Comparison of ENCODE assay signal across 1 cellular context in the genomic region with DNA sequence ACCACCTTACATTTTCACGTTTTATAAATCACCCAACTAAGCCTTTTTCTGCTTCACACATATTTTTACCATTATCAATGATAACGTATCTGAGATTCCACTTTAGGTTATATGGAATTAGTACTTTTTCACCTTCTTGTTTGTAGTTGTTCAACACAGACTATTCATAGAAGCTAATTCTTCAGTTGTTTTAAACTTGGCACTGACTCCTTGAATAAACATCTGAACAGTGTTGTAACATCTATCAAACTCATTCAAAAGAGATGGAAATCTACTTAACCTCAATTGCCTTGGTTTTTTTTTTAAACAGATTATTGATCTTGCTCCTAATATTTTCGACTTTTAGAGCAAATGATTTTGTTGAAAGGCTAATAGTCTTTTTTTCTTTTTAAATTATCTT.
TF ChIP-seq lines count a peak whose summit lies in the region.

No MANE protein-coding gene starts in this region.

TF ChIP-seq in GM23338, 12 proteins besides CTCF, POLR2A, EP300 and RAD21 (continued from another document):
- TF ChIP-seq, protein P1, sequence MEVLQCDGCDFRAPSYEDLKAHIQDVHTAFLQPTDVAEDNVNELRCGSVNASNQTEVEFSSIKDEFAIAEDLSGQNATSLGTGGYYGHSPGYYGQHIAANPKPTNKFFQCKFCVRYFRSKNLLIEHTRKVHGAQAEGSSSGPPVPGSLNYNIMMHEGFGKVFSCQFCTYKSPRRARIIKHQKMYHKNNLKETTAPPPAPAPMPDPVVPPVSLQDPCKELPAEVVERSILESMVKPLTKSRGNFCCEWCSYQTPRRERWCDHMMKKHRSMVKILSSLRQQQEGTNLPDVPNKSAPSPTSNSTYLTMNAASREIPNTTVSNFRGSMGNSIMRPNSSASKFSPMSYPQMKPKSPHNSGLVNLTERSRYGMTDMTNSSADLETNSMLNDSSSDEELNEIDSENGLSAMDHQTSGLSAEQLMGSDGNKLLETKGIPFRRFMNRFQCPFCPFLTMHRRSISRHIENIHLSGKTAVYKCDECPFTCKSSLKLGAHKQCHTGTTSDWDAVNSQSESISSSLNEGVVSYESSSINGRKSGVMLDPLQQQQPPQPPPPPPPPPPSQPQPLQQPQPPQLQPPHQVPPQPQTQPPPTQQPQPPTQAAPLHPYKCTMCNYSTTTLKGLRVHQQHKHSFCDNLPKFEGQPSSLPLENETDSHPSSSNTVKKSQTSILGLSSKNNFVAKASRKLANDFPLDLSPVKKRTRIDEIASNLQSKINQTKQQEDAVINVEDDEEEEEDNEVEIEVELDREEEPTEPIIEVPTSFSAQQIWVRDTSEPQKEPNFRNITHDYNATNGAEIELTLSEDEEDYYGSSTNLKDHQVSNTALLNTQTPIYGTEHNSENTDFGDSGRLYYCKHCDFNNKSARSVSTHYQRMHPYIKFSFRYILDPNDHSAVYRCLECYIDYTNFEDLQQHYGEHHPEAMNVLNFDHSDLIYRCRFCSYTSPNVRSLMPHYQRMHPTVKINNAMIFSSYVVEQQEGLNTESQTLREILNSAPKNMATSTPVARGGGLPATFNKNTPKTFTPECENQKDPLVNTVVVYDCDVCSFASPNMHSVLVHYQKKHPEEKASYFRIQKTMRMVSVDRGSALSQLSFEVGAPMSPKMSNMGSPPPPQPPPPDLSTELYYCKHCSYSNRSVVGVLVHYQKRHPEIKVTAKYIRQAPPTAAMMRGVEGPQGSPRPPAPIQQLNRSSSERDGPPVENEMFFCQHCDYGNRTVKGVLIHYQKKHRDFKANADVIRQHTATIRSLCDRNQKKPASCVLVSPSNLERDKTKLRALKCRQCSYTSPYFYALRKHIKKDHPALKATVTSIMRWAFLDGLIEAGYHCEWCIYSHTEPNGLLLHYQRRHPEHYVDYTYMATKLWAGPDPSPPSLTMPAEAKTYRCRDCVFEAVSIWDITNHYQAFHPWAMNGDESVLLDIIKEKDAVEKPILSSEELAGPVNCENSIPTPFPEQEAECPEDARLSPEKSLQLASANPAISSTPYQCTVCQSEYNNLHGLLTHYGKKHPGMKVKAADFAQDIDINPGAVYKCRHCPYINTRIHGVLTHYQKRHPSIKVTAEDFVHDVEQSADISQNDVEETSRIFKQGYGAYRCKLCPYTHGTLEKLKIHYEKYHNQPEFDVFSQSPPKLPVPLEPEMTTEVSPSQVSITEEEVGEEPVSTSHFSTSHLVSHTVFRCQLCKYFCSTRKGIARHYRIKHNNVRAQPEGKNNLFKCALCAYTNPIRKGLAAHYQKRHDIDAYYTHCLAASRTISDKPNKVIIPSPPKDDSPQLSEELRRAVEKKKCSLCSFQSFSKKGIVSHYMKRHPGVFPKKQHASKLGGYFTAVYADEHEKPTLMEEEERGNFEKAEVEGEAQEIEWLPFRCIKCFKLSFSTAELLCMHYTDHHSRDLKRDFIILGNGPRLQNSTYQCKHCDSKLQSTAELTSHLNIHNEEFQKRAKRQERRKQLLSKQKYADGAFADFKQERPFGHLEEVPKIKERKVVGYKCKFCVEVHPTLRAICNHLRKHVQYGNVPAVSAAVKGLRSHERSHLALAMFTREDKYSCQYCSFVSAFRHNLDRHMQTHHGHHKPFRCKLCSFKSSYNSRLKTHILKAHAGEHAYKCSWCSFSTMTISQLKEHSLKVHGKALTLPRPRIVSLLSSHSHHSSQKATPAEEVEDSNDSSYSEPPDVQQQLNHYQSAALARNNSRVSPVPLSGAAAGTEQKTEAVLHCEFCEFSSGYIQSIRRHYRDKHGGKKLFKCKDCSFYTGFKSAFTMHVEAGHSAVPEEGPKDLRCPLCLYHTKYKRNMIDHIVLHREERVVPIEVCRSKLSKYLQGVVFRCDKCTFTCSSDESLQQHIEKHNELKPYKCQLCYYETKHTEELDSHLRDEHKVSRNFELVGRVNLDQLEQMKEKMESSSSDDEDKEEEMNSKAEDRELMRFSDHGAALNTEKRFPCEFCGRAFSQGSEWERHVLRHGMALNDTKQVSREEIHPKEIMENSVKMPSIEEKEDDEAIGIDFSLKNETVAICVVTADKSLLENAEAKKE (CRISPR knock-in tag; IDR thresholded peaks at IDR 0.05): no peak
- TF ChIP-seq, protein P2, sequence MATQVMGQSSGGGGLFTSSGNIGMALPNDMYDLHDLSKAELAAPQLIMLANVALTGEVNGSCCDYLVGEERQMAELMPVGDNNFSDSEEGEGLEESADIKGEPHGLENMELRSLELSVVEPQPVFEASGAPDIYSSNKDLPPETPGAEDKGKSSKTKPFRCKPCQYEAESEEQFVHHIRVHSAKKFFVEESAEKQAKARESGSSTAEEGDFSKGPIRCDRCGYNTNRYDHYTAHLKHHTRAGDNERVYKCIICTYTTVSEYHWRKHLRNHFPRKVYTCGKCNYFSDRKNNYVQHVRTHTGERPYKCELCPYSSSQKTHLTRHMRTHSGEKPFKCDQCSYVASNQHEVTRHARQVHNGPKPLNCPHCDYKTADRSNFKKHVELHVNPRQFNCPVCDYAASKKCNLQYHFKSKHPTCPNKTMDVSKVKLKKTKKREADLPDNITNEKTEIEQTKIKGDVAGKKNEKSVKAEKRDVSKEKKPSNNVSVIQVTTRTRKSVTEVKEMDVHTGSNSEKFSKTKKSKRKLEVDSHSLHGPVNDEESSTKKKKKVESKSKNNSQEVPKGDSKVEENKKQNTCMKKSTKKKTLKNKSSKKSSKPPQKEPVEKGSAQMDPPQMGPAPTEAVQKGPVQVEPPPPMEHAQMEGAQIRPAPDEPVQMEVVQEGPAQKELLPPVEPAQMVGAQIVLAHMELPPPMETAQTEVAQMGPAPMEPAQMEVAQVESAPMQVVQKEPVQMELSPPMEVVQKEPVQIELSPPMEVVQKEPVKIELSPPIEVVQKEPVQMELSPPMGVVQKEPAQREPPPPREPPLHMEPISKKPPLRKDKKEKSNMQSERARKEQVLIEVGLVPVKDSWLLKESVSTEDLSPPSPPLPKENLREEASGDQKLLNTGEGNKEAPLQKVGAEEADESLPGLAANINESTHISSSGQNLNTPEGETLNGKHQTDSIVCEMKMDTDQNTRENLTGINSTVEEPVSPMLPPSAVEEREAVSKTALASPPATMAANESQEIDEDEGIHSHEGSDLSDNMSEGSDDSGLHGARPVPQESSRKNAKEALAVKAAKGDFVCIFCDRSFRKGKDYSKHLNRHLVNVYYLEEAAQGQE (IDR thresholded peaks at IDR 0.05; ENCODE audit: unreplicated experiment): no peak
- TF ChIP-seq POLR2AphosphoS5 (IDR thresholded peaks at IDR 0.05; ENCODE audit: low read depth) (no peak), EZH2 (IDR thresholded peaks at IDR 0.05; ENCODE audit: low read depth, unreplicated experiment) (no peak), NANOG (IDR thresholded peaks at IDR 0.05; ENCODE audit: borderline replicate concordance) (no peak)
